Comparison of ENCODE assay signal across 16 cellular contexts in the genomic region with DNA sequence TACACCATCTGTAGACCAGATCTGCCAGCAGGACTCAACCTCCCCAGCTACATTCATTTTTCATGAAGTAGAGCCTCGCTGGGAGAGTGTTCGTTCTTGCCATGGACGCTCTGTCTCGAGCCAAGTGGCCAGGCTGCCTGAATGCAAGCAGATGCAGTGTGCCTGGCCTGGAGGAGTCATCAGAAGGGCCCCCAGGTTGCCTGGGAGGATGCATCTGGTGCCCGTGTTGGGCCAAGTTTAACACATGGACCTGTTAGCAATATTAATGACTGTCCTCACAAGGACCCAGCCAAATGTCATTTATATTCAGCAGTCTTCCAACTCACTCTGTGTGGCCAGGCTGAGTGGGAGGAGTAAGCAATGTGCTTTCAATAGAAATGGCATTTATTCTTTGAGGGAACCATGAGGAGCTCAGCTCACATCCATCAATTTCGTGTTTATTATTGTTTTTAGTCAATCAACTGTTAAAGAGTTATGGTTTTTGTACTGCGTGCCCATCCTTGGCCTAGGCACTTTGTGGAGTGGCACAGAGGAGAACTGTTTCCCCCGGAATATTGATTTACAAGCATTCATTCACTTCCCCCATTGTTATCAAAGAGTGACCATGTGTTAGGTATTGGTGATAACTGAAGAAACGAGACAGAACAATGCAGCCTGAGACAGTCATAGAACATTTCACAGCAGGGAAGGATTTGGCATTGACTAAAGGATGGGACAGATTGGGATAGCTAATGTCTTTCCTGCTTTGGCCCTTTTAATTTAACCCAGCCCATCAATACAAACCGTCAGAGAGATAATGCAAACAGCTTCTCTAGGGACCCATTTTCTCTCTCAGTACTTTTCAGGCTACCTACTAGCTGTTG.
DNase-seq lines count a peak whose midpoint lies in the region; ATAC-seq, FAIRE-seq and TF ChIP-seq lines count a peak whose summit lies in the region.
"Had no signal": no experiment of that assay in that cellular context is flagged by ENCODE, and none has a peak within 500 bp of the region (broad histone marks: within the 10 kb centered on the region; RNA-seq: fewer than 3 reads in every experiment).

No MANE protein-coding gene starts in this region.

- H3K4me1 Mint-ChIP-seq in activated CD4-positive, alpha-beta T cell treated with anti-CD3 and anti-CD28 coated beads for 36 hours = no peaks in the 10 kb centered on the region
- H3K4me1 Mint-ChIP-seq: CD8-positive, alpha-beta memory T cell; IgD-negative memory B cell had no signal

- peak; percentile 94 to 98 for DNase-seq in NCI-H446 (lab: John Stamatoyannopoulos, UW)
- peak; percentile 17 to 43 for DNase-seq in cerebellar nuclear complex (lab: John Stamatoyannopoulos, UW)
- DNase-seq in medulla oblongata (ENCODE audit: extremely low spot score) = peak; percentile 61
- no peak for DNase-seq in urothelium cell line (ENCODE audit: low spot score)
- no peak for DNase-seq in activated CD4-positive, alpha-beta T cell treated with anti-CD3 and anti-CD28 coated beads for 36 hours
- DNase-seq in Kasumi-1 (lab: John Stamatoyannopoulos, UW) = no peak
- no peak for DNase-seq in D721Med (ENCODE audit: insufficient read length, low spot score)
- DNase-seq: AML-193; Caco-2; CD8-positive, alpha-beta memory T cell; DMS79; GOT3; H9 had no signal

- CTCF ChIA-PET in activated CD4-positive, alpha-beta T cell treated with anti-CD3 and anti-CD28 coated beads for 36 hours (lab: Charles Lee) = no interaction called here

- TF ChIP-seq CTCF in D721Med (IDR thresholded peaks at IDR 0.05; ENCODE audit: insufficient read depth, missing control alignments) = no peak

- H3K4me3 Mint-ChIP-seq in activated CD4-positive, alpha-beta T cell treated with anti-CD3 and anti-CD28 coated beads for 36 hours = no peak overlapping the region
- H3K4me3 Mint-ChIP-seq: CD8-positive, alpha-beta memory T cell; H9; IgD-negative memory B cell had no signal

- H3K27ac Mint-ChIP-seq in activated CD4-positive, alpha-beta T cell treated with anti-CD3 and anti-CD28 coated beads for 36 hours = no peak overlapping the region
- H3K27ac Mint-ChIP-seq: CD8-positive, alpha-beta memory T cell; H9; IgD-negative memory B cell had no signal

- POLR2A ChIA-PET in activated CD4-positive, alpha-beta T cell treated with anti-CD3 and anti-CD28 coated beads for 36 hours (lab: Charles Lee) = no interaction called here

- no peaks in the 10 kb centered on the region for H3K36me3 Mint-ChIP-seq in activated CD4-positive, alpha-beta T cell treated with anti-CD3 and anti-CD28 coated beads for 36 hours (ENCODE audit: low read depth)
- H3K36me3 Mint-ChIP-seq: CD8-positive, alpha-beta memory T cell; IgD-negative memory B cell had no signal

- no peaks in the 10 kb centered on the region for H3K9me3 Mint-ChIP-seq in activated CD4-positive, alpha-beta T cell treated with anti-CD3 and anti-CD28 coated beads for 36 hours (ENCODE audit: low read depth)

- intact Hi-C loops in activated CD4-positive, alpha-beta T cell treated with anti-CD3 and anti-CD28 coated beads for 36 hours (cut with DNase I, micrococcal nuclease) = no loop called here

- FAIRE-seq in urothelium cell line (lab: Jason Lieb, UNC) (peak; percentile 32), D721Med (lab: Jason Lieb, UNC) (no peak)
- FAIRE-seq: G401.6, GM12892 had no signal

- peaks cover 4% of the 10 kb centered on the region for H3K27me3 Mint-ChIP-seq in activated CD4-positive, alpha-beta T cell treated with anti-CD3 and anti-CD28 coated beads for 36 hours
- H3K27me3 Mint-ChIP-seq: CD8-positive, alpha-beta memory T cell; IgD-negative memory B cell had no signal

- no peak for ATAC-seq in activated CD4-positive, alpha-beta T cell treated with anti-CD3 and anti-CD28 coated beads for 36 hours

Comparison
In these comparisons a context has a peak if more than half of its experiments do, and no peak if none do; other contexts are left out.
1. DNase-seq: peak in NCI-H446 (2 of 2), cerebellar nuclear complex (2 of 2) and medulla oblongata (single experiment); none in urothelium cell line (single experiment), activated CD4-positive, alpha-beta T cell treated with anti-CD3 and anti-CD28 coated beads for 36 hours (single experiment), Kasumi-1 (0 of 2) and D721Med (single experiment).